In genomic region chr2:157874997-157875719, GRCh38 we compare ENCODE assay signal across 8 cellular contexts. TPM values are rescaled to one million over a fixed set of nuclear protein-coding genes. Genes with fewer than 3 reads are reported as not detected.
A peak's percentile ranks its signal among the peaks of the same experiment; 100 is the strongest.
DNase-seq lines count a peak whose midpoint lies in the region; FAIRE-seq and TF ChIP-seq lines count a peak whose summit lies in the region.

No MANE protein-coding gene starts in this region.

- peak overlapping the region; percentile 99 for H3K4me3 Mint-ChIP-seq in endothelial cell (ENCODE audit: unreplicated experiment)

- no peak for TF ChIP-seq POLR2A in transverse colon (IDR thresholded peaks at IDR 0.05)

- H3K9me3 Mint-ChIP-seq in endothelial cell (ENCODE audit: unreplicated experiment) = no peaks in the 10 kb centered on the region

- H3K9me3 ChIP-seq in mononuclear cell (ENCODE audit: low read depth, low read length) = no peaks in the 10 kb centered on the region
- no peaks in the 10 kb centered on the region for H3K9me3 ChIP-seq in transverse colon

- peaks cover 29% of the 10 kb centered on the region for H3K4me1 Mint-ChIP-seq in endothelial cell (ENCODE audit: unreplicated experiment)

- peak overlapping the region; percentile 83 for H3K27ac ChIP-seq in C4-2B
- H3K27ac ChIP-seq in VCaP = peak overlapping the region; percentile 90
- peak overlapping the region; percentile 89 to 99 (median 98) for H3K27ac ChIP-seq in transverse colon

- in situ Hi-C loops in transverse colon (cut with MboI; ENCODE audit: low pct_ligation_motif_present in 1 of 4, low pct_unique_long_range_greater_than_20kb in 1 of 4, low sequenced_read_pairs in 3 of 4) = loop anchor here in 1 of 4 donors (10.0 kb wide), 1 partner anchor 90 kb away; no protein-coding TSS in a partner anchor

- no peak for FAIRE-seq in HTR-8/SVneo (lab: Jason Lieb, UNC)

- peak; percentile 35 for DNase-seq in HTR-8/SVneo (ENCODE audit: insufficient read length, low spot score)
- DNase-seq in endothelial cell (ENCODE audit: low spot score) = peak; percentile 4
- DNase-seq in transverse colon = peak; percentile 11
- DNase-seq in hippocampal formation (lab: John Stamatoyannopoulos, UW) = no peak
- no peak for DNase-seq in DMS153 (lab: John Stamatoyannopoulos, UW)

- H3K4me1 ChIP-seq in mononuclear cell (ENCODE audit: insufficient read depth, low read length) = peaks cover 27% of the 10 kb centered on the region
- peaks cover 3 to 22% (median 21%) of the 10 kb centered on the region in 4 donors for H3K4me1 ChIP-seq in transverse colon

- intact Hi-C loops in transverse colon (cut with DNase I; ENCODE audit: low total_unique reads) = no loop called here

- TF ChIP-seq EP300 in transverse colon (IDR thresholded peaks at IDR 0.05; ENCODE audit: low read depth) = no peak

- H3K4me3 ChIP-seq in mononuclear cell (ENCODE audit: low read length) (peak overlapping the region; percentile 56), transverse colon (peak overlapping the region; percentile 75 to 98 (median 89))

- peaks cover 9% of the 10 kb centered on the region for H3K27me3 Mint-ChIP-seq in endothelial cell (ENCODE audit: unreplicated experiment)

- H3K36me3 ChIP-seq in transverse colon = no peaks in the 10 kb centered on the region

- 4 to 5% methylated on average over 7 to 25 of the region's 25 CpGs for WGBS in transverse colon (ENCODE audit: low coverage in 1 of 2), 2 donors

- TF ChIP-seq CTCF in C4-2B (conservative IDR thresholded peaks at IDR 0.05) (no peak), VCaP (conservative IDR thresholded peaks at IDR 0.05) (no peak), endothelial cell (IDR thresholded peaks at IDR 0.05; ENCODE audit: unreplicated experiment) (no peak), transverse colon (IDR thresholded peaks at IDR 0.05) (no peak)

- no peaks in the 10 kb centered on the region for H3K27me3 ChIP-seq in mononuclear cell (ENCODE audit: insufficient read depth, low read length)
- H3K27me3 ChIP-seq in transverse colon = no peaks in the 10 kb centered on the region

- H3K36me3 Mint-ChIP-seq in endothelial cell (ENCODE audit: low read depth, unreplicated experiment) = no peaks in the 10 kb centered on the region

- H3K27ac Mint-ChIP-seq in endothelial cell (ENCODE audit: unreplicated experiment) = peak overlapping the region; percentile 91

RNA-seq across cellular contexts. Expression of gene ACVR1, which starts 1.0 kb away (rescaled TPM):
- total RNA-seq in endothelial cell (ENCODE audit: unreplicated experiment) = 29.9 TPM
- 8.1 TPM for total RNA-seq in mononuclear cell
- 10 to 100 TPM in 3 of 4 donors, 1 to 10 TPM in 1; 4.5 to 16.5 (median 11.8) TPM for total RNA-seq in transverse colon

Comparison
In these comparisons a context has a peak if more than half of its experiments do, and no peak if none do; other contexts are left out.
1. DNase-seq: peak in HTR-8/SVneo (single experiment), endothelial cell (single experiment) and transverse colon (single experiment); none in hippocampal formation (0 of 2) and DMS153 (single experiment).
2. Peak in every context shown above with its lines, with median percentiles within 50 percentile points of each other: H3K27ac ChIP-seq.